In genomic region chr11:76628408-76628947, GRCh38 we compare ENCODE assay signal across 11 cellular contexts. TPM values are rescaled to one million over a fixed set of nuclear protein-coding genes. Genes with fewer than 3 reads are reported as not detected.
A peak's percentile ranks its signal among the peaks of the same experiment; 100 is the strongest.
DNase-seq lines count a peak whose midpoint lies in the region; ATAC-seq, FAIRE-seq and TF ChIP-seq lines count a peak whose summit lies in the region.
"Had no signal": no experiment of that assay in that cellular context is flagged by ENCODE, and none has a peak within 500 bp of the region (broad histone marks: within the 10 kb centered on the region; RNA-seq: fewer than 3 reads in every experiment).

No MANE protein-coding gene starts in this region.

- WGBS in GM12878 (ENCODE audit: insufficient coverage, insufficient replicate concordance, low lambda C conversion rate, missing lambda C conversion rate) = 47% methylated on average over 8 of the region's 8 CpGs

- peak; percentile 15 to 41 (median 27) for DNase-seq in CD4-positive, CD25-positive, alpha-beta regulatory T cell
- DNase-seq in GM12878 (ENCODE audit: low read depth, low spot score) = no peak
- DNase-seq in stimulated activated CD4-positive, alpha-beta T cell treated with anti-CD3 and anti-CD28 coated beads, Interleukin-4, amount 100 ng/mL, for 1 hour = peak; percentile 42
- DNase-seq in COR-L47 (lab: John Stamatoyannopoulos, UW) = no peak
- no peak for DNase-seq in NCI-H2196 treated with DMSO at 0.1 percent for 48 hours (lab: John Stamatoyannopoulos, UW; ENCODE audit: unreplicated experiment)
- no peak for DNase-seq in NCI-H526 treated with DMSO at 0.1 percent for 48 hours (lab: John Stamatoyannopoulos, UW)
- DNase-seq: activated gamma-delta T cell, dermis blood vessel endothelial cell, NCI-H1105 treated with DMSO at 0.1 percent for 48 hours had no signal

- H3K79me2 ChIP-seq in GM12878 (ENCODE audit: control insufficient read depth, insufficient read depth, low read length) = no peaks in the 10 kb centered on the region

- TF ChIP-seq CTCF in GM12878 (IDR thresholded peaks at IDR 0.05 in 2 of 3, conservative IDR thresholded peaks at IDR 0.05 in 1 of 3; ENCODE audit: control insufficient read depth in 2 of 3, extremely low read depth in 1 of 3, insufficient read depth in 1 of 3, low read depth in 3 of 3, low read length in 3 of 3) = no peak

- no TSS peak for BruUV-seq in GM12878 (replicated peaks; lab: Mats Ljungman, UMichigan)

- RAD21 ChIA-PET in GM12878 (lab: Charles Lee; ENCODE audit: unreplicated experiment) = interaction anchor here (1.1 to 11.6 kb wide), 3 partner anchors 30 to 43 kb away, joined by 3 to 145 read pairs (median 8); partner anchors contain the start of gene LRRC32

- H3K9ac ChIP-seq in GM12878 (ENCODE audit: control insufficient read depth, insufficient read depth, low read length) = no peak overlapping the region

- no peak overlapping the region for H3K4me2 ChIP-seq in GM12878 (ENCODE audit: control insufficient read depth, insufficient read depth)

- TF ChIP-seq POLR2A in GM12878 (IDR thresholded peaks at IDR 0.05; ENCODE audit: low read depth, low read length) = no peak

- POLR2A ChIA-PET in GM12878 (lab: Charles Lee) = interaction anchor here (1.9 to 2.4 kb wide), 4 partner anchors 17 to 43 kb away, joined by 5 to 33 read pairs (median 10); partner anchors contain the start of gene LRRC32

- H3K36me3 Mint-ChIP-seq in CD4-positive, CD25-positive, alpha-beta regulatory T cell = no peaks in the 10 kb centered on the region

- no peak for FAIRE-seq in GM12878 (lab: Jason Lieb, UNC)

- intact Hi-C loops in GM12878 (cut with micrococcal nuclease; ENCODE audit: unreplicated experiment) = no loop called here

- in situ Hi-C loops in GM12878 (cut with MboI) = loop anchor here (5.0 kb wide), 1 partner anchor 44 kb away; the partner anchor contains the start of gene LRRC32

- peaks cover 20 to 53% (median 42%) of the 10 kb centered on the region in 4 donors for H3K4me1 Mint-ChIP-seq in CD4-positive, CD25-positive, alpha-beta regulatory T cell

- no peaks in the 10 kb centered on the region for H3K27me3 Mint-ChIP-seq in CD4-positive, CD25-positive, alpha-beta regulatory T cell

- H4K20me1 ChIP-seq in GM12878 (ENCODE audit: control insufficient read depth, insufficient read depth) = no peaks in the 10 kb centered on the region

- H2AFZ ChIP-seq in GM12878 (ENCODE audit: control insufficient read depth, low read depth, low read length) = no peak overlapping the region

- peak overlapping the region in 2 of 4 donors; percentile 11 to 30 for H3K4me3 Mint-ChIP-seq in CD4-positive, CD25-positive, alpha-beta regulatory T cell

- H3K9me3 ChIP-seq in CD4-positive, CD25-positive, alpha-beta regulatory T cell (ENCODE audit: control insufficient read depth in 2 of 2, low read length in 2 of 2) = peaks cover 4 to 7% of the 10 kb centered on the region in 2 experiments
- peaks cover 18% of the 10 kb centered on the region; the same call in 2 of the 3 replicates for H3K9me3 ChIP-seq in GM12878 (replicated peaks; ENCODE audit: control insufficient read depth, insufficient read depth, low read length)

- TF ChIP-seq EP300 in GM12878 (IDR thresholded peaks at IDR 0.05; ENCODE audit: borderline replicate concordance in 1 of 2, control insufficient read depth in 1 of 2, low read depth in 2 of 2, low read length in 2 of 2) = peak in 1 of 2 experiments; percentile 38; a peak in 1 of 4 replicates

- no peak for ATAC-seq in CD4-positive, CD25-positive, alpha-beta regulatory T cell (ENCODE audit: low read depth in 2 of 2)
- ATAC-seq in activated CD4-positive, CD25-positive, alpha-beta regulatory T cell treated with anti-CD3 and anti-CD28 coated beads, Interleukin-2, amount 50 U/mL, for 24 hours = peak; percentile 70 to 71
- ATAC-seq in GM12878 = peak; percentile 62
- no peak for ATAC-seq in HG02970 (IDR thresholded peaks at IDR 0.05; ENCODE audit: low FRiP score, unreplicated experiment)

- peak overlapping the region; percentile 76 for H3K27ac ChIP-seq in CD4-positive, CD25-positive, alpha-beta regulatory T cell (ENCODE audit: insufficient read depth, low read length, poor library complexity, severe bottlenecking)
- no peak overlapping the region for H3K27ac ChIP-seq in GM12878 (ENCODE audit: control insufficient read depth, insufficient read depth)

- H3K27ac Mint-ChIP-seq in CD4-positive, CD25-positive, alpha-beta regulatory T cell = peak overlapping the region; percentile 92 to 95 (median 94)

- H3K9me3 Mint-ChIP-seq in CD4-positive, CD25-positive, alpha-beta regulatory T cell = peaks cover 0 to 10% (median 1%) of the 10 kb centered on the region in 7 donors

- H3K4me1 ChIP-seq in CD4-positive, CD25-positive, alpha-beta regulatory T cell (ENCODE audit: control insufficient read depth, insufficient read depth, low read length, poor library complexity, severe bottlenecking) = peaks cover 44% of the 10 kb centered on the region
- peaks cover 41% of the 10 kb centered on the region for H3K4me1 ChIP-seq in GM12878 (ENCODE audit: control insufficient read depth, insufficient read depth, low read length)

- no peaks in the 10 kb centered on the region for H3K36me3 ChIP-seq in CD4-positive, CD25-positive, alpha-beta regulatory T cell (ENCODE audit: control insufficient read depth, insufficient read depth, low read length)
- no peaks in the 10 kb centered on the region for H3K36me3 ChIP-seq in GM12878 (ENCODE audit: control insufficient read depth in 2 of 2, insufficient read depth in 2 of 2, low read length in 1 of 2)

- CTCF ChIA-PET in GM12878 (lab: Yijun Ruan, JAX) = interaction anchor here (0.6 to 10.0 kb wide), 3 partner anchors 29 to 808 kb away, joined by 3 to 70 read pairs (median 15); partner anchors contain the start of gene LRRC32

- H3K4me3 ChIP-seq in CD4-positive, CD25-positive, alpha-beta regulatory T cell (ENCODE audit: low read depth, low read length) = no peak overlapping the region
- no peak overlapping the region for H3K4me3 ChIP-seq in GM12878

- SMC1A ChIA-PET in GM12878 (lab: Charles Lee; ENCODE audit: uncharacterized antibody, unreplicated experiment) = interaction anchor here (1.1 to 2.9 kb wide), 5 partner anchors 16 to 45 kb away, joined by 3 to 24 read pairs (median 8); no protein-coding TSS in a partner anchor

- H3K27me3 ChIP-seq in CD4-positive, CD25-positive, alpha-beta regulatory T cell (ENCODE audit: control insufficient read depth, insufficient read depth, low read length) = no peaks in the 10 kb centered on the region
- peaks cover 0 to 10% of the 10 kb centered on the region in 2 experiments; a peak in 1 of 4 replicates for H3K27me3 ChIP-seq in GM12878 (replicated peaks in 1 of 2; ENCODE audit: control insufficient read depth in 2 of 2, insufficient read depth in 2 of 2, low read length in 1 of 2)

- no peak for TF ChIP-seq RAD21 in GM12878 (IDR thresholded peaks at IDR 0.05; ENCODE audit: insufficient read depth, low read depth, low read length)

TF ChIP-seq in GM12878, 131 proteins besides CTCF, POLR2A, EP300 and RAD21 (continues in another document):
- TF ChIP-seq RELA (IDR thresholded peaks at IDR 0.05; ENCODE audit: borderline replicate concordance, partially characterized antibody) = peak; percentile 25
- TF ChIP-seq BHLHE40 (IDR thresholded peaks at IDR 0.05; ENCODE audit: borderline replicate concordance in 1 of 2, low read depth in 2 of 2, low read length in 1 of 2) = peak; percentile 28 to 38; a peak in 1 of 4 replicates
- no peak for TF ChIP-seq ZSCAN29 (IDR thresholded peaks at IDR 0.05)
- TF ChIP-seq REST (IDR thresholded peaks at IDR 0.05; ENCODE audit: low read depth, low read length) = no peak
- TF ChIP-seq MTA3 (IDR thresholded peaks at IDR 0.05; ENCODE audit: borderline replicate concordance, low read length) = 0 out of 2 replicates have a peak, but pooled peaks have one; percentile 37

RNA-seq across cellular contexts. Expression of gene LRRC32, which starts 42.1 kb away (rescaled TPM):
- 71.4 TPM for total RNA-seq in CD4-positive, CD25-positive, alpha-beta regulatory T cell
- 1 to 10 TPM; 5.0 to 9.6 (median 5.9) TPM for polyA plus RNA-seq in CD4-positive, CD25-positive, alpha-beta regulatory T cell
- total RNA-seq in GM12878 (2013; cell fraction: nucleolus; rRNA removed) = 16.4 and 17.5 TPM in 2 replicates
- 11.0 and 12.9 TPM in 2 replicates for total RNA-seq in GM12878 (2014; rRNA removed)
- total RNA-seq in GM12878 (2014; rRNA removed; fragmentation: Illumina TruSeq; extraction: Trizol) = 4.9 and 5.5 TPM in 2 replicates
- 20.8 and 21.2 TPM in 2 replicates for total RNA-seq in GM12878 (2021)
- 3.9 TPM for polyA plus RNA-seq in GM12878 (2011; ENCODE audit: low read depth)
- 0.17 and 0.56 TPM in 2 replicates for polyA plus RNA-seq in GM12878 (2011; rRNA removed)
- polyA plus RNA-seq in GM12878 (2011; cell fraction: cytosol; rRNA removed) = 0.31 and 0.67 TPM in 2 replicates
- 0.88 and 1.3 TPM in 2 replicates for polyA plus RNA-seq in GM12878 (2011; cell fraction: nucleus; rRNA removed)
- 4.3 and 11.6 TPM in 2 replicates for polyA plus RNA-seq in GM12878 (2012)
- polyA plus RNA-seq in GM12878 (2014; fragmentation: Illumina TruSeq; extraction: Trizol) = 7.1 and 9.3 TPM in 2 replicates
- polyA plus RNA-seq in GM12878 (2014; fragmentation: Nextera tagmentation; extraction: Ambion mirVana) = 1 to 10 TPM; 4.3 to 7.4 TPM
- 12.2 and 15.4 TPM in 2 replicates for polyA plus RNA-seq in GM12878 (2014; rRNA removed)
- 1 to 10 TPM; 6.8 to 7.4 TPM for polyA plus RNA-seq in GM12878 (2016; fragmentation: Nextera tagmentation; extraction: Ambion mirVana)
- polyA minus RNA-seq in GM12878 (2011; rRNA and poly(A)+ RNA removed) = 0.44 and 2.3 TPM in 2 replicates
- polyA minus RNA-seq in GM12878 (2011; cell fraction: cytosol; rRNA and poly(A)+ RNA removed) = 0.40 and 0.62 TPM in 2 replicates
- polyA minus RNA-seq in GM12878 (2011; cell fraction: nucleus; rRNA and poly(A)+ RNA removed) = 0.12 and 0.19 TPM in 2 replicates

Comparison
In these comparisons a context has a peak if more than half of its experiments do, and no peak if none do; other contexts are left out.
1. ATAC-seq: peak in activated CD4-positive, CD25-positive, alpha-beta regulatory T cell treated with anti-CD3 and anti-CD28 coated beads, Interleukin-2, amount 50 U/mL, for 24 hours (2 of 2) and GM12878 (single experiment); none in CD4-positive, CD25-positive, alpha-beta regulatory T cell (0 of 2) and HG02970 (single experiment).
2. DNase-seq: peak in CD4-positive, CD25-positive, alpha-beta regulatory T cell (3 of 3) and stimulated activated CD4-positive, alpha-beta T cell treated with anti-CD3 and anti-CD28 coated beads, Interleukin-4, amount 100 ng/mL, for 1 hour (single experiment); none in GM12878 (single experiment), COR-L47 (single experiment), NCI-H2196 treated with DMSO at 0.1 percent for 48 hours (single experiment) and NCI-H526 treated with DMSO at 0.1 percent for 48 hours (single experiment).